Comparison of ENCODE assay signal across 1 cellular context in genomic region chr14:102046337-102047278, GRCh38.
TF ChIP-seq lines count a peak whose summit lies in the region.

No MANE protein-coding gene starts in this region.

TF ChIP-seq in liver, 16 proteins besides CTCF, POLR2A, EP300 and RAD21 (continued from another document):
- TF ChIP-seq REST (IDR thresholded peaks at IDR 0.05) (no peak), TAF1 (conservative IDR thresholded peaks at IDR 0.05) (no peak), EGR1 (IDR thresholded peaks at IDR 0.05; ENCODE audit: low read depth in 2 of 2) (no peak), HNF4A (conservative IDR thresholded peaks at IDR 0.05) (no peak), ATF3 (IDR thresholded peaks at IDR 0.05) (no peak), HNF4G (IDR thresholded peaks at IDR 0.05) (no peak), FOXA1 (IDR thresholded peaks at IDR 0.05) (no peak)
TF ChIP-seq in liver: peak in this region for 0.
